Comparison of ENCODE assay signal across 14 cellular contexts in the genomic region with DNA sequence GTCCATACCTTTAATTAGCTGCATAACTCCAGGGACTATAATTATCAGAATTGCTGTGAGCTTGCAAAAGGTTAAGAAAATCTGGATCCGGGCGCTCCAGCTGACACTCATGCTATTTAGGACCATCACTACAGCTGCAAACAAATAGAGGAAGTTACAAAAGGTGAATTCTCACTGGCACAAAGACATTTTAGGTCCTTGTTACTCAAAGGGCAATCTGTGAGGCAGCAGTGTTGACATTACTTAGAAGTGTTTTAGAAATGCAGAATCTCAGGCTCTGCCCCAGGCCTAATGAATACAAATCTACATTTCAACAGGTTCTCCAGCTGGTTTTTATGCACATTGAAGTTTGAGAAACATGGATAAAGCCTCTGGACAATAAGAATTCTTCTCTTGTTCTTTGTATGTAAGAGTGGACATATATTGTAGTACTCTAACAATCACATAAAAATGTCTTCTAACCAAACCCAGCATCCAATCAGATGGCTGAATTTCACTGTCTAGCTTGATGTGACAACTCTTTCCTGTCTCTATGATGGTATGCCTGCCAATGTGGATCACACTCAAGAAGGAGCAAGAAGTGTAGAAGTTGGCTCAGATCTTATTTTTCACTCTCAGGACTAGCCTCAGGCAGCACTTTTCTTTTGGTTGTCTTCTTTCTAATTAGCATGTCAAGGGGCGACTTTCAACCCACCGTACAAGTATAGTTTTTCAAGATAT. TPM values are rescaled to one million over a fixed set of nuclear protein-coding genes. Genes with fewer than 3 reads are reported as not detected.
DNase-seq lines count a peak whose midpoint lies in the region; ATAC-seq, FAIRE-seq and TF ChIP-seq lines count a peak whose summit lies in the region.
"Had no signal": no experiment of that assay in that cellular context is flagged by ENCODE, and none has a peak within 500 bp of the region (broad histone marks: within the 10 kb centered on the region; RNA-seq: fewer than 3 reads in every experiment).

No MANE protein-coding gene starts in this region.

- H3K27me3 ChIP-seq in HepG2 (ENCODE audit: control insufficient read depth in 1 of 2, insufficient read depth in 2 of 2, low read length in 2 of 2), result no peaks in the 10 kb centered on the region
- no peaks in the 10 kb centered on the region for H3K27me3 ChIP-seq in right lobe of liver
- H3K27me3 ChIP-seq: pancreas had no signal

- H3K27ac ChIP-seq in HepG2 (ENCODE audit: extremely low read length, insufficient read depth, low read length), result no peak overlapping the region
- no peak overlapping the region for H3K27ac ChIP-seq in right lobe of liver
- peak overlapping the region; percentile 53 for H3K27ac ChIP-seq in OCI-LY7 (ENCODE audit: low read depth, low read length, poor library complexity, severe bottlenecking)
- H3K27ac ChIP-seq: pancreas had no signal

- H3K36me3 Mint-ChIP-seq in stimulated activated naive B cell treated with anti-CD40 and anti-IgM and Interleukin-4, amounts not matched to agents 10 μg/mL and 1 μg/mL and 100 μg/mL, for 72 hours, result no peaks in the 10 kb centered on the region
- peaks cover 2% of the 10 kb centered on the region for H3K36me3 Mint-ChIP-seq in activated CD8-positive, alpha-beta T cell treated with anti-CD3 and anti-CD28 coated beads, Interleukin-2, amount 10 ng/mL, durations not matched to agents 7 days and 5 days (ENCODE audit: low read depth)

- ATAC-seq in HepG2, result no peak
- no peak for ATAC-seq in right lobe of liver
- ATAC-seq in HG03354 (IDR thresholded peaks at IDR 0.05; ENCODE audit: poor library complexity, severe bottlenecking, unreplicated experiment), result peak; percentile 78
- ATAC-seq in stimulated activated naive B cell treated with anti-CD40 and anti-IgM and Interleukin-4, amounts not matched to agents 10 μg/mL and 1 μg/mL and 100 μg/mL, for 72 hours (replicated peaks), result peak; percentile 61 to 80
- no peak for ATAC-seq in activated CD8-positive, alpha-beta T cell treated with anti-CD3 and anti-CD28 coated beads, Interleukin-2, amount 10 ng/mL, durations not matched to agents 7 days and 5 days
- ATAC-seq: effector memory CD8-positive, alpha-beta T cell; pancreas had no signal

- no peaks in the 10 kb centered on the region for H3K4me1 Mint-ChIP-seq in stimulated activated naive B cell treated with anti-CD40 and anti-IgM and Interleukin-4, amounts not matched to agents 10 μg/mL and 1 μg/mL and 100 μg/mL, for 72 hours
- no peaks in the 10 kb centered on the region for H3K4me1 Mint-ChIP-seq in activated CD8-positive, alpha-beta T cell treated with anti-CD3 and anti-CD28 coated beads, Interleukin-2, amount 10 ng/mL, durations not matched to agents 7 days and 5 days (ENCODE audit: low read depth)

- no peak for FAIRE-seq in HepG2 (lab: Jason Lieb, UNC)
- FAIRE-seq in urothelium cell line (lab: Jason Lieb, UNC), result no peak

- H3K79me2 ChIP-seq in HepG2 (ENCODE audit: insufficient read depth, low read length), result peaks cover 3% of the 10 kb centered on the region
- no peaks in the 10 kb centered on the region; the same call in 1 of the 2 replicates for H3K79me2 ChIP-seq in OCI-LY7 (ENCODE audit: insufficient read depth, low read depth, low read length)

- CTCF ChIA-PET in HepG2 (lab: Yijun Ruan, JAX; ENCODE audit: low intra/inter-chr PET ratio, low total read pairs), result no interaction called here
- CTCF ChIA-PET in OCI-LY7 (lab: Charles Lee; ENCODE audit: unreplicated experiment), result no interaction called here
- CTCF ChIA-PET in activated CD8-positive, alpha-beta T cell treated with anti-CD3 and anti-CD28 coated beads, Interleukin-2, amount 10 ng/mL, durations not matched to agents 7 days and 5 days (lab: Charles Lee), result no interaction called here

- H4K20me1 ChIP-seq in HepG2 (ENCODE audit: insufficient read depth, low read length) (peaks cover 3% of the 10 kb centered on the region; the same call in 1 of the 2 replicates), OCI-LY7 (ENCODE audit: insufficient read depth, low read length) (no peaks in the 10 kb centered on the region)

- intact Hi-C loops in HepG2 (cut with micrococcal nuclease; ENCODE audit: unreplicated experiment) (loop anchor here (10.0 kb wide), 1 partner anchor 271 kb away; no protein-coding TSS in a partner anchor), right lobe of liver (cut with DNase I) (no loop called here), OCI-LY7 (cut with micrococcal nuclease; ENCODE audit: unreplicated experiment) (loop anchor here (2.0 kb wide), 2 partner anchors 19 to 33 kb away; partner anchors contain the start of gene SLC7A11)

- H3K9ac ChIP-seq in HepG2 (ENCODE audit: insufficient read depth, low read depth, low read length), result no peak overlapping the region

- H3K4me2 ChIP-seq in HepG2 (ENCODE audit: low read depth, low read length), result no peak overlapping the region
- peak overlapping the region; percentile 63 for H3K4me2 ChIP-seq in OCI-LY7 (ENCODE audit: low read length)

- H3K27ac Mint-ChIP-seq in stimulated activated naive B cell treated with anti-CD40 and anti-IgM and Interleukin-4, amounts not matched to agents 10 μg/mL and 1 μg/mL and 100 μg/mL, for 72 hours, result no peak overlapping the region
- H3K27ac Mint-ChIP-seq in activated CD8-positive, alpha-beta T cell treated with anti-CD3 and anti-CD28 coated beads, Interleukin-2, amount 10 ng/mL, durations not matched to agents 7 days and 5 days, result no peak overlapping the region
- H3K27ac Mint-ChIP-seq: activated T-helper 2 cell treated with anti-CD3 and anti-CD28 coated beads, Interferon-gamma antibody, Interleukin-2, Interleukin-4, amounts not matched to agents 10 μg/mL and 5 μg/mL and 100 μg/mL, durations not matched to agents 14 hours and 24 hours and 36 hours; B cell; effector memory CD8-positive, alpha-beta T cell; T-helper 2 cell treated with Interferon-gamma antibody and Interleukin-4, amounts not matched to agents 5 μg/mL and 100 μg/mL, for 36 hours had no signal

- no peaks in the 10 kb centered on the region for H3K9me3 Mint-ChIP-seq in stimulated activated naive B cell treated with anti-CD40 and anti-IgM and Interleukin-4, amounts not matched to agents 10 μg/mL and 1 μg/mL and 100 μg/mL, for 72 hours
- H3K9me3 Mint-ChIP-seq in activated CD8-positive, alpha-beta T cell treated with anti-CD3 and anti-CD28 coated beads, Interleukin-2, amount 10 ng/mL, durations not matched to agents 7 days and 5 days (ENCODE audit: insufficient read depth), result no peaks in the 10 kb centered on the region
- H3K9me3 Mint-ChIP-seq: activated T-helper 2 cell treated with anti-CD3 and anti-CD28 coated beads, Interferon-gamma antibody, Interleukin-2, Interleukin-4, amounts not matched to agents 10 μg/mL and 5 μg/mL and 100 μg/mL, durations not matched to agents 14 hours and 24 hours and 36 hours; effector memory CD8-positive, alpha-beta T cell; T-helper 2 cell treated with Interferon-gamma antibody and Interleukin-4, amounts not matched to agents 5 μg/mL and 100 μg/mL, for 36 hours had no signal

- peaks cover 6 to 74% of the 10 kb centered on the region in 2 experiments; a peak in 4 of 5 replicates for H3K36me3 ChIP-seq in HepG2 (replicated peaks in 1 of 2; ENCODE audit: control insufficient read depth in 1 of 2, insufficient read depth in 2 of 2, low read length in 2 of 2)
- H3K36me3 ChIP-seq in right lobe of liver, result no peaks in the 10 kb centered on the region
- H3K36me3 ChIP-seq in OCI-LY7 (ENCODE audit: insufficient read depth, low read length), result peaks cover 47% of the 10 kb centered on the region
- H3K36me3 ChIP-seq: pancreas had no signal

- no peaks in the 10 kb centered on the region for H3K9me2 ChIP-seq in OCI-LY7 (ENCODE audit: insufficient read depth, low read length)

- WGBS in HepG2 (ENCODE audit: low lambda C conversion rate), result 98% methylated on average over 4 of the region's 4 CpGs
- 64% methylated on average over 4 of the region's 4 CpGs for WGBS in right lobe of liver (ENCODE audit: insufficient coverage, low coverage, low lambda C conversion rate, missing lambda C conversion rate)

- DNase-seq in HepG2 (ENCODE audit: low spot score) (no peak), right lobe of liver (no peak), OCI-LY7 (ENCODE audit: low spot score) (peak; percentile 71), NCI-H1105 (lab: John Stamatoyannopoulos, UW) (no peak), urothelium cell line (ENCODE audit: low spot score) (no peak)
- no peak for DNase-seq in stimulated activated naive B cell treated with anti-CD40 and anti-IgM and Interleukin-4, amounts not matched to agents 10 μg/mL and 1 μg/mL and 100 μg/mL, for 72 hours
- DNase-seq in activated CD8-positive, alpha-beta T cell treated with anti-CD3 and anti-CD28 coated beads, Interleukin-2, amount 10 ng/mL, durations not matched to agents 7 days and 5 days, result no peak
- DNase-seq: effector memory CD8-positive, alpha-beta T cell; NCI-H2029; pancreas had no signal

- H3K9me3 ChIP-seq in HepG2 (ENCODE audit: low read length), result no peaks in the 10 kb centered on the region
- no peaks in the 10 kb centered on the region for H3K9me3 ChIP-seq in right lobe of liver
- no peaks in the 10 kb centered on the region for H3K9me3 ChIP-seq in OCI-LY7 (ENCODE audit: low read length)
- H3K9me3 ChIP-seq: pancreas had no signal

- in situ Hi-C loops in HepG2 (cut with HindIII; ENCODE audit: extremely low pct_ligation_motif_present, low pct_unique_long_range_greater_than_20kb), result no loop called here

- no peak for TF ChIP-seq CTCF in HepG2 (CRISPR knock-in tag; IDR thresholded peaks at IDR 0.05)
- no peak for TF ChIP-seq CTCF in right lobe of liver (IDR thresholded peaks at IDR 0.05)
- TF ChIP-seq CTCF in OCI-LY7 (conservative IDR thresholded peaks at IDR 0.05; ENCODE audit: low read length), result no peak

- BruUV-seq in HepG2 (replicated peaks; lab: Mats Ljungman, UMichigan) (no TSS peak), OCI-LY7 (replicated peaks; lab: Mats Ljungman, UMichigan) (no TSS peak)

- no peak for TF ChIP-seq RAD21 in HepG2 (CRISPR knock-in tag; IDR thresholded peaks at IDR 0.05)

- no peaks in the 10 kb centered on the region for H3K4me1 ChIP-seq in HepG2 (ENCODE audit: insufficient read depth, low read length)
- H3K4me1 ChIP-seq in right lobe of liver, result no peaks in the 10 kb centered on the region
- H3K4me1 ChIP-seq in OCI-LY7 (ENCODE audit: insufficient read depth, low read length, poor library complexity, severe bottlenecking), result peaks cover 34% of the 10 kb centered on the region

- no peaks in the 10 kb centered on the region for H3K27me3 Mint-ChIP-seq in stimulated activated naive B cell treated with anti-CD40 and anti-IgM and Interleukin-4, amounts not matched to agents 10 μg/mL and 1 μg/mL and 100 μg/mL, for 72 hours
- no peaks in the 10 kb centered on the region for H3K27me3 Mint-ChIP-seq in activated CD8-positive, alpha-beta T cell treated with anti-CD3 and anti-CD28 coated beads, Interleukin-2, amount 10 ng/mL, durations not matched to agents 7 days and 5 days (ENCODE audit: low read depth)
- H3K27me3 Mint-ChIP-seq: effector memory CD8-positive, alpha-beta T cell had no signal

- TF ChIP-seq POLR2A in HepG2 (IDR thresholded peaks at IDR 0.05; ENCODE audit: insufficient read depth in 1 of 2, low read depth in 2 of 2, low read length in 2 of 2), result no peak
- no peak for TF ChIP-seq POLR2A in right lobe of liver (IDR thresholded peaks at IDR 0.05)

- H3K4me3 ChIP-seq in HepG2 (replicated peaks in 1 of 3; ENCODE audit: insufficient read depth in 1 of 3, low read depth in 2 of 3, low read length in 3 of 3) (no peak overlapping the region), right lobe of liver (no peak overlapping the region), OCI-LY7 (ENCODE audit: low read depth, low read length, poor library complexity, severe bottlenecking) (peak overlapping the region; percentile 7)
- H3K4me3 ChIP-seq: pancreas had no signal

- TF ChIP-seq EP300 in HepG2 (IDR thresholded peaks at IDR 0.05; ENCODE audit: low read depth in 2 of 2, low read length in 2 of 2) (no peak), HepG2 (CRISPR knock-in tag; IDR thresholded peaks at IDR 0.05; ENCODE audit: borderline replicate concordance) (no peak)

- POLR2A ChIA-PET in HepG2 (lab: Yijun Ruan, JAX) (interaction anchor here (1.4 kb wide), 1 partner anchor 18 kb away, joined by 4 read pairs; the partner anchor contains the start of gene SLC7A11), OCI-LY7 (lab: Charles Lee) (interaction anchor here (0.9 to 1.4 kb wide), 6 partner anchors 9 to 32 kb away, joined by 3 to 8 read pairs (median 4); partner anchors contain the start of gene SLC7A11)
- POLR2A ChIA-PET in activated CD8-positive, alpha-beta T cell treated with anti-CD3 and anti-CD28 coated beads, Interleukin-2, amount 10 ng/mL, durations not matched to agents 7 days and 5 days (lab: Charles Lee), result no interaction called here

- H2AFZ ChIP-seq in HepG2 (ENCODE audit: low read length) (no peak overlapping the region), OCI-LY7 (ENCODE audit: low read length) (no peak overlapping the region)

- H3K4me3 Mint-ChIP-seq in stimulated activated naive B cell treated with anti-CD40 and anti-IgM and Interleukin-4, amounts not matched to agents 10 μg/mL and 1 μg/mL and 100 μg/mL, for 72 hours, result no peak overlapping the region
- H3K4me3 Mint-ChIP-seq in activated CD8-positive, alpha-beta T cell treated with anti-CD3 and anti-CD28 coated beads, Interleukin-2, amount 10 ng/mL, durations not matched to agents 7 days and 5 days, result no peak overlapping the region
- H3K4me3 Mint-ChIP-seq: B cell; effector memory CD8-positive, alpha-beta T cell; T-helper 2 cell treated with Interferon-gamma antibody and Interleukin-4, amounts not matched to agents 5 μg/mL and 100 μg/mL, for 36 hours had no signal

RNA-seq across cellular contexts. Expression of gene SLC7A11, which starts 18.8 kb away (rescaled TPM):
- 11.9 and 15.7 TPM in 2 replicates for total RNA-seq in HepG2 (2016; rRNA removed; fragmentation: Illumina TruSeq; extraction: Trizol)
- total RNA-seq in HepG2 (2016; cell fraction: cytosol; rRNA removed; fragmentation: Illumina TruSeq; extraction: Trizol; ENCODE audit: low read depth), result 1.5 and 2.6 TPM in 2 replicates
- total RNA-seq in HepG2 (2016; cell fraction: insoluble cytoplasmic fraction; rRNA removed; fragmentation: Illumina TruSeq; extraction: Trizol), result 13.1 and 14.5 TPM in 2 replicates
- 4.0 and 5.0 TPM in 2 replicates for total RNA-seq in HepG2 (2016; cell fraction: membrane; rRNA removed; fragmentation: Illumina TruSeq; extraction: Trizol)
- 21.1 and 22.8 TPM in 2 replicates for total RNA-seq in HepG2 (2016; cell fraction: nucleus; rRNA removed; fragmentation: Illumina TruSeq; extraction: Trizol)
- 15.9 and 17.5 TPM in 2 replicates for polyA plus RNA-seq in HepG2 (2011; rRNA removed)
- polyA plus RNA-seq in HepG2 (2011; cell fraction: cytosol; rRNA removed), result 5.6 and 9.4 TPM in 2 replicates
- 9.2 and 14.7 TPM in 2 replicates for polyA plus RNA-seq in HepG2 (2011; cell fraction: nucleus; rRNA removed)
- 20.4 and 31.0 TPM in 2 replicates for polyA plus RNA-seq in HepG2 (2012)
- 0.35 and 0.42 TPM in 2 replicates for polyA plus RNA-seq in HepG2 (2016; cell fraction: cytosol; fragmentation: Illumina TruSeq; extraction: Trizol; ENCODE audit: low read depth)
- 5.6 and 6.9 TPM in 2 replicates for polyA plus RNA-seq in HepG2 (2016; cell fraction: insoluble cytoplasmic fraction; fragmentation: Illumina TruSeq; extraction: Trizol; ENCODE audit: low read depth)
- 0.86 and 0.94 TPM in 2 replicates for polyA plus RNA-seq in HepG2 (2016; cell fraction: membrane; fragmentation: Illumina TruSeq; extraction: Trizol; ENCODE audit: low read depth)
- polyA plus RNA-seq in HepG2 (2016; cell fraction: nucleus; fragmentation: Illumina TruSeq; extraction: Trizol; ENCODE audit: insufficient read depth, low read depth), result 16.0 and 16.6 TPM in 2 replicates
- 95.4 and 149 TPM in 2 replicates for polyA minus RNA-seq in HepG2 (2011; rRNA and poly(A)+ RNA removed; ENCODE audit: low replicate concordance)
- 28.0 and 41.2 TPM in 2 replicates for polyA minus RNA-seq in HepG2 (2011; cell fraction: cytosol; rRNA and poly(A)+ RNA removed)
- 82.7 and 97.5 TPM in 2 replicates for polyA minus RNA-seq in HepG2 (2011; cell fraction: nucleus; rRNA and poly(A)+ RNA removed)
- total RNA-seq in right lobe of liver, result 1 to 10 TPM in 2 of 6 experiments, under 1 TPM in 3, not detected in 1; 0.02 to 1.8 (median 0.35) TPM
- total RNA-seq in OCI-LY7 (2014; rRNA removed; shearing (Covaris generic)), result 5.2 and 5.7 TPM in 2 replicates
- total RNA-seq in OCI-LY7 (2022), result 16.7 and 18.1 TPM in 2 replicates
- 1 to 10 TPM; 1.2 to 1.4 TPM for total RNA-seq in activated CD8-positive, alpha-beta T cell treated with anti-CD3 and anti-CD28 coated beads, Interleukin-2, amount 10 ng/mL, durations not matched to agents 7 days and 5 days

Comparison
In these comparisons a context has a peak if more than half of its experiments do, and no peak if none do; other contexts are left out.
1. intact Hi-C loops: an anchor here in HepG2 (10.0 kb wide) and OCI-LY7 (2.0 kb wide); none called in right lobe of liver.
2. ATAC-seq: peak in HG03354 (single experiment) and stimulated activated naive B cell treated with anti-CD40 and anti-IgM and Interleukin-4, amounts not matched to agents 10 μg/mL and 1 μg/mL and 100 μg/mL, for 72 hours (2 of 2); none in HepG2 (single experiment), right lobe of liver (0 of 4) and activated CD8-positive, alpha-beta T cell treated with anti-CD3 and anti-CD28 coated beads, Interleukin-2, amount 10 ng/mL, durations not matched to agents 7 days and 5 days (single experiment).